26 cellular contexts compared by ENCODE assay signal in the genomic region with DNA sequence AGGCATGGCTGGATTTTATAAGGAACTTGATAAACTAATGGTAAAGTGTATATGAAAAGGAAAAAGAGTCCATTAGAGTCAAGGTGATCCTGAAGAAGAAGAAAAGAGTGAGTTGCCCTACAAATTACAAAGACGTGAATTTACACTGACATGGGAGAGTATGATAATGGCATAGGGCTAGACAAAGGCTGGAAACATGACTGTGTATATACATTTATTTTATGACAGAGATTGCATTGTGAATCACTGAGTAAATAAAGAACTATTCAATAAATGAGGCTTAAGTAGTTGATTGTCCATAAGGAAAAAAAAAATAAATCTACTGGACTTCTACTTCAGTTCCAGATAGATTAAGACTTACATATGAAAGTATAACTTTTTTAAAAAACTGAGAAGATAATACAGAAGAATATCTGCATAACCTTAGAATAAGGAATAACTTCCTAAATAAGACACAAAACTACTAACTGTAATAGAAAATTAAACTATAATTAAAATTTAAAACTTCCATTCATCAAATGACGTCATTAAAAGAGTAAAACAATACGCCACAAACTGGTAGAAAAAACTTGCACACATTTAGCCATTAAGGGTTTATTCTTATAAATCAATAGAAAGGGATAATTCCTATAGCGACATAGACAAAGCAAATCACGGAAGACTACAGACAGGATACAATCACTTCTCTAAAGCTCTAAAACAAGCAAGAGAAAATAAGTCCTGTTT.
"Had no signal": no experiment of that assay in that cellular context is flagged by ENCODE, and none has a peak within 500 bp of the region (broad histone marks: within the 10 kb centered on the region; RNA-seq: fewer than 3 reads in every experiment).

No MANE protein-coding gene starts in this region.

- H3K27me3 ChIP-seq: colonic mucosa, dorsolateral prefrontal cortex, gastrocnemius medialis, hepatocyte, pancreas, stomach, thyroid gland, upper lobe of right lung had no signal

- FAIRE-seq: keratinocyte had no signal

- H3K36me3 ChIP-seq: colonic mucosa, gastrocnemius medialis, pancreas, prostate gland, stomach, thyroid gland, upper lobe of right lung had no signal

- H3K4me1 ChIP-seq: colonic mucosa, gastrocnemius medialis, pancreas, prostate gland, stomach, thyroid gland, upper lobe of right lung had no signal

- DNase-seq: activated CD4-positive, alpha-beta T cell treated with anti-CD3 and anti-CD28 coated beads for 36 hours; activated CD4-positive, CD25-positive, alpha-beta regulatory T cell; activated naive CD4-positive, alpha-beta T cell; activated T-cell treated with anti-CD3 and anti-CD28 coated beads for 4 hours; activated T-cell treated with anti-CD3 and anti-CD28 coated beads, Interleukin-2, amount 50 U/mL, for 72 hours; anterior cingulate cortex; cerebellar nuclear complex; colonic mucosa; dorsolateral prefrontal cortex; effector memory CD8-positive, alpha-beta T cell; erythroblast; gastrocnemius medialis; left cardiac atrium; mammary epithelial cell; naive thymus-derived CD4-positive, alpha-beta T cell; nucleus accumbens; pancreas; stimulated activated CD4-positive, alpha-beta T cell treated with anti-CD3 and anti-CD28 coated beads, Interleukin-15, amount 100 ng/mL, for 24 hours; stimulated activated CD4-positive, alpha-beta T cell treated with anti-CD3 and anti-CD28 coated beads, Interleukin-2, amount 100 ng/mL, for 24 hours; stimulated activated naive B cell treated with anti-CD40 and anti-IgM and Interleukin-4, amounts not matched to agents 10 μg/mL and 1 μg/mL and 100 μg/mL, for 72 hours; stomach; thyroid gland; upper lobe of right lung had no signal

- H3K4me3 ChIP-seq: colonic mucosa, dorsolateral prefrontal cortex, gastrocnemius medialis, hepatocyte, pancreas, prostate gland, stomach, thyroid gland, upper lobe of right lung had no signal

- H3K27ac ChIP-seq: colonic mucosa, dorsolateral prefrontal cortex, gastrocnemius medialis, hepatocyte, pancreas, prostate gland, stomach, thyroid gland, upper lobe of right lung had no signal

- H3K9me3 ChIP-seq: colonic mucosa, gastrocnemius medialis, pancreas, prostate gland, thyroid gland, upper lobe of right lung had no signal
